ENCODE assay signal across 8 cellular contexts in genomic region chr1:9455487-9456237, GRCh38.
DNase-seq lines count a peak whose midpoint lies in the region; ATAC-seq and TF ChIP-seq lines count a peak whose summit lies in the region.

No MANE protein-coding gene starts in this region.

- no peaks in the 10 kb centered on the region for H3K79me2 ChIP-seq in DND-41 (ENCODE audit: insufficient read depth, low read length)
- no peaks in the 10 kb centered on the region for H3K79me2 ChIP-seq in Loucy (ENCODE audit: insufficient read depth, low read length)

- no peak overlapping the region for H3K27ac ChIP-seq in DND-41 (ENCODE audit: low read length)

- H3K4me2 ChIP-seq in DND-41 (ENCODE audit: insufficient read depth, low read length) (no peak overlapping the region), Loucy (ENCODE audit: low read depth, low read length, poor library complexity, severe bottlenecking) (peak overlapping the region; percentile 46)

- H4K20me1 ChIP-seq in DND-41 (ENCODE audit: insufficient read depth, low read length) (no peaks in the 10 kb centered on the region), Loucy (ENCODE audit: insufficient read depth, low read length, poor library complexity, severe bottlenecking) (no peaks in the 10 kb centered on the region)

- H3K9me3 ChIP-seq in DND-41 (ENCODE audit: insufficient read depth, low read length, severe bottlenecking) (no peaks in the 10 kb centered on the region), Loucy (ENCODE audit: insufficient read depth, low read depth, low read length) (no peaks in the 10 kb centered on the region)

- no peaks in the 10 kb centered on the region for H3F3A ChIP-seq in Loucy (ENCODE audit: low read depth)

- H3K4me3 ChIP-seq in DND-41 (ENCODE audit: low read depth in 1 of 2, low read length in 2 of 2) (no peak overlapping the region), Loucy (ENCODE audit: low read length, poor library complexity, severe bottlenecking) (no peak overlapping the region)

- no peaks in the 10 kb centered on the region for H3K9me2 ChIP-seq in Loucy (replicated peaks; ENCODE audit: low read depth, low read length)

- H3K27me3 ChIP-seq in DND-41 (ENCODE audit: insufficient read depth, low read length, poor library complexity) (no peaks in the 10 kb centered on the region), Loucy (ENCODE audit: insufficient read depth, low read length, poor library complexity, severe bottlenecking) (no peaks in the 10 kb centered on the region)

- peak; percentile 95 for TF ChIP-seq CTCF in DND-41 (IDR thresholded peaks at IDR 0.05; ENCODE audit: borderline replicate concordance, extremely low read depth, low read length, poor library complexity, severe bottlenecking)
- TF ChIP-seq CTCF in Loucy (conservative IDR thresholded peaks at IDR 0.05; ENCODE audit: low read length): peak; percentile 97

- intact Hi-C loops in left colon (cut with DNase I, micrococcal nuclease): loop anchor here (5.0 to 10.0 kb wide), 2 partner anchors 168 to 171 kb away; no protein-coding TSS in a partner anchor

- H3K4me1 ChIP-seq in DND-41 (ENCODE audit: insufficient read depth, low read length) (peaks cover 7% of the 10 kb centered on the region), Loucy (ENCODE audit: insufficient read depth, low read length, poor library complexity, severe bottlenecking) (peaks cover 18% of the 10 kb centered on the region)

- peak; percentile 98 for ATAC-seq in DND-41 (ENCODE audit: insufficient read depth, low read depth)
- peak; percentile 72 for ATAC-seq in left colon
- no peak for ATAC-seq in HG03460 (IDR thresholded peaks at IDR 0.05; ENCODE audit: unreplicated experiment)

- DNase-seq in DND-41: peak; percentile 86
- peak; percentile 76 for DNase-seq in activated CD4-positive, CD25-positive, alpha-beta regulatory T cell treated with anti-CD3 and anti-CD28 coated beads, Interleukin-2, amount 50 U/mL, for 72 hours
- DNase-seq in central memory CD4-positive, alpha-beta T cell: peak; percentile 50
- peak; percentile 45 to 86 for DNase-seq in left colon
- peak; percentile 15 to 60 (median 37) for DNase-seq in stimulated activated CD4-positive, alpha-beta T cell treated with anti-CD3 and anti-CD28 coated beads, TNF-alpha, amount 100 ng/mL, for 1 hour (ENCODE audit: low read depth in 3 of 3, low spot score in 1 of 3)
- no peak for DNase-seq in T1000 (lab: John Stamatoyannopoulos, UW)

- H3K9ac ChIP-seq in DND-41 (ENCODE audit: low read depth, low read length) (no peak overlapping the region), Loucy (ENCODE audit: low read depth, low read length, poor library complexity, severe bottlenecking) (no peak overlapping the region)

- H2AFZ ChIP-seq in DND-41 (ENCODE audit: low read depth, low read length): no peak overlapping the region
- H2AFZ ChIP-seq in Loucy (ENCODE audit: low read length): peak overlapping the region; percentile 68

- no peaks in the 10 kb centered on the region for H3K36me3 ChIP-seq in DND-41 (ENCODE audit: insufficient read depth, low read length)
- H3K36me3 ChIP-seq in Loucy (ENCODE audit: insufficient read depth, low read length): no peaks in the 10 kb centered on the region
